In genomic region chr17:42895185-42895555, GRCh38 we compare ENCODE assay signal across 12 cellular contexts. TPM values are rescaled to one million over a fixed set of nuclear protein-coding genes. Genes with fewer than 3 reads are reported as not detected.
A peak's percentile ranks its signal among the peaks of the same experiment; 100 is the strongest.
DNase-seq lines count a peak whose midpoint lies in the region; ATAC-seq and TF ChIP-seq lines count a peak whose summit lies in the region.
"Had no signal": no experiment of that assay in that cellular context is flagged by ENCODE, and none has a peak within 500 bp of the region (broad histone marks: within the 10 kb centered on the region; RNA-seq: fewer than 3 reads in every experiment).

No MANE protein-coding gene starts in this region.

- no peaks in the 10 kb centered on the region for H3K9me3 Mint-ChIP-seq in naive thymus-derived CD8-positive, alpha-beta T cell
- H3K9me3 Mint-ChIP-seq: WTC11 had no signal

- H3K9me3 ChIP-seq in RWPE2 (ENCODE audit: severe bottlenecking): no peaks in the 10 kb centered on the region
- no peaks in the 10 kb centered on the region; the same call in 1 of the 2 replicates for H3K9me3 ChIP-seq in BE2C
- H3K9me3 ChIP-seq: tibial nerve had no signal

- TF ChIP-seq CTCF in RWPE2 (IDR thresholded peaks at IDR 0.05; ENCODE audit: poor library complexity, severe bottlenecking) (no peak), BE2C (IDR thresholded peaks at IDR 0.05; ENCODE audit: low read depth, low read length) (no peak)

- no peaks in the 10 kb centered on the region for H3K27me3 ChIP-seq in RWPE2 (ENCODE audit: insufficient read depth, poor library complexity, severe bottlenecking)
- peaks cover 31% of the 10 kb centered on the region for H3K27me3 ChIP-seq in BE2C
- H3K27me3 ChIP-seq: tibial nerve had no signal

- ATAC-seq in RWPE2 (ENCODE audit: low read depth): peak; percentile 97
- ATAC-seq in naive thymus-derived CD8-positive, alpha-beta T cell: no peak
- ATAC-seq: WTC11 had no signal

- DNase-seq in D341Med (ENCODE audit: low spot score) (peak; percentile 28), RWPE2 (ENCODE audit: low spot score) (no peak), glomerular visceral epithelial cell (ENCODE audit: extremely low spot score) (peak; percentile 77), renal cortical epithelial cell (ENCODE audit: low read depth) (peak; percentile 93), NCI-H1105 (lab: John Stamatoyannopoulos, UW) (no peak), BE2C (no peak)
- DNase-seq in activated naive CD4-positive, alpha-beta T cell treated with anti-CD3 and anti-CD28 coated beads, Interleukin-2, amount 50 U/mL, for 16 hours: no peak
- DNase-seq in naive thymus-derived CD8-positive, alpha-beta T cell: no peak
- DNase-seq: cortex of kidney, NCI-H1436 had no signal

- no peak overlapping the region for H3K27ac Mint-ChIP-seq in naive thymus-derived CD8-positive, alpha-beta T cell
- H3K27ac Mint-ChIP-seq: WTC11 had no signal

- POLR2A ChIA-PET in naive thymus-derived CD8-positive, alpha-beta T cell (lab: Charles Lee): interaction anchor here (0.6 kb wide), 1 partner anchor 244 kb away, joined by 4 read pairs; no protein-coding TSS in a partner anchor

- no peaks in the 10 kb centered on the region for H3K36me3 Mint-ChIP-seq in naive thymus-derived CD8-positive, alpha-beta T cell
- H3K36me3 Mint-ChIP-seq: WTC11 had no signal

- H3K4me3 ChIP-seq in RWPE2 (ENCODE audit: severe bottlenecking) (no peak overlapping the region), BE2C (ENCODE audit: low read depth, low read length) (no peak overlapping the region)
- H3K4me3 ChIP-seq: tibial nerve had no signal

- no peaks in the 10 kb centered on the region for H3K36me3 ChIP-seq in RWPE2 (ENCODE audit: low read depth)
- H3K36me3 ChIP-seq in BE2C: no peaks in the 10 kb centered on the region
- H3K36me3 ChIP-seq: tibial nerve had no signal

- H3K4me1 Mint-ChIP-seq in naive thymus-derived CD8-positive, alpha-beta T cell: peaks cover 0 to 2% (median 0%) of the 10 kb centered on the region in 4 donors

- peak overlapping the region; percentile 24 for H3K27ac ChIP-seq in RWPE2 (ENCODE audit: poor library complexity, severe bottlenecking)
- H3K27ac ChIP-seq: tibial nerve had no signal

- no peak overlapping the region for H3K4me3 Mint-ChIP-seq in naive thymus-derived CD8-positive, alpha-beta T cell
- H3K4me3 Mint-ChIP-seq: WTC11 had no signal

- H3K4me1 ChIP-seq in RWPE2 (ENCODE audit: insufficient read depth, poor library complexity, severe bottlenecking) (no peaks in the 10 kb centered on the region), BE2C (no peaks in the 10 kb centered on the region)

- H3K27me3 Mint-ChIP-seq in naive thymus-derived CD8-positive, alpha-beta T cell: peaks cover 0 to 13% (median 4%) of the 10 kb centered on the region in 5 donors

RNA-seq across cellular contexts. Expression of gene G6PC1, which starts 5.4 kb away (rescaled TPM):
- total RNA-seq in renal cortical epithelial cell: not detected in 2 replicates
- total RNA-seq in naive thymus-derived CD8-positive, alpha-beta T cell: not detected
- not detected for polyA plus RNA-seq in naive thymus-derived CD8-positive, alpha-beta T cell
- not detected for polyA plus RNA-seq in BE2C (2012; ENCODE audit: insufficient read depth, insufficient read length, low read depth)
- total RNA-seq: tibial nerve, WTC11 had no signal

RNA-seq across cellular contexts. Expression of gene AOC3, which starts 44.2 kb away (rescaled TPM):
- total RNA-seq in renal cortical epithelial cell: under 0.01 and 0.17 TPM in 2 replicates
- 1 to 10 TPM; 1.6 TPM for total RNA-seq in naive thymus-derived CD8-positive, alpha-beta T cell
- polyA plus RNA-seq in naive thymus-derived CD8-positive, alpha-beta T cell: under 1 TPM in 1 of 3 donors, not detected in 2; 0.13 TPM
- 2.3 TPM for polyA plus RNA-seq in BE2C (2012; ENCODE audit: insufficient read depth, insufficient read length, low read depth)

RNA-seq across cellular contexts. Expression of gene AOC2, which starts 50.8 kb away (rescaled TPM):
- 0.52 and 0.70 TPM in 2 replicates for total RNA-seq in renal cortical epithelial cell
- total RNA-seq in naive thymus-derived CD8-positive, alpha-beta T cell: 1 to 10 TPM; 4.0 to 4.2 TPM
- under 1 TPM; 0.06 to 0.63 (median 0.12) TPM for polyA plus RNA-seq in naive thymus-derived CD8-positive, alpha-beta T cell
- 5.2 TPM for polyA plus RNA-seq in BE2C (2012; ENCODE audit: insufficient read depth, insufficient read length, low read depth)

Comparison
In these comparisons a context has a peak if more than half of its experiments do, and no peak if none do; other contexts are left out.
1. DNase-seq: peak in D341Med (single experiment), glomerular visceral epithelial cell (single experiment) and renal cortical epithelial cell (single experiment); none in RWPE2 (single experiment), activated naive CD4-positive, alpha-beta T cell treated with anti-CD3 and anti-CD28 coated beads, Interleukin-2, amount 50 U/mL, for 16 hours (single experiment), NCI-H1105 (single experiment), naive thymus-derived CD8-positive, alpha-beta T cell (0 of 10) and BE2C (single experiment).